In the genomic region with DNA sequence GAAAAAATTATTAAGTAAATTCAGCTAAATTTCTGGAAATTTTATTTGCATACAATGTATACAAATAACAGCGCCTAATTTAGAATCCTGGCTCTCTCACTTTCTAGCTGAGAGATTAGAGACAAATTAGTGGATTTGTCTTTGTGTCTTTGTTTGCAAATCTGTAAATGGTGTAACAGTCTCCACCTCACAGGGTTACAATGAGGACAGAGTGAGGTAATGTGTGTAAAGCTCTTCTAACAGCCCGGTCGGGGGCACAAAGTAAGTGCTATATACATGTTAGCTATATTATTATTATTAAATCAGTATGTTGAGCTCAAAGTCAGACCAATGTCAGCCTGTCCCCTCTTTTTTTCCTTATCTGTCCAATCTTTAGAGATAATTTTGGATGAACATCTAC, we compare ENCODE assay signal across 21 cellular contexts. TPM values are rescaled to one million over a fixed set of nuclear protein-coding genes. Genes with fewer than 3 reads are reported as not detected.
DNase-seq lines count a peak whose midpoint lies in the region; ATAC-seq and TF ChIP-seq lines count a peak whose summit lies in the region.
"Had no signal": no experiment of that assay in that cellular context is flagged by ENCODE, and none has a peak within 500 bp of the region (broad histone marks: within the 10 kb centered on the region; RNA-seq: fewer than 3 reads in every experiment).

No MANE protein-coding gene starts in this region.

- peak overlapping the region; percentile 57 for H3K27ac ChIP-seq in left ventricle myocardium inferior (replicated peaks)
- H3K27ac ChIP-seq in right cardiac atrium (ENCODE audit: low read length), result no peak overlapping the region
- peak overlapping the region; percentile 42 for H3K27ac ChIP-seq in upper lobe of right lung
- H3K27ac ChIP-seq in substantia nigra (ENCODE audit: low read depth, low read length, poor library complexity, severe bottlenecking), result no peak overlapping the region
- no peak overlapping the region for H3K27ac ChIP-seq in testis
- H3K27ac ChIP-seq: parathyroid adenoma had no signal

- TF ChIP-seq POLR2A in testis (IDR thresholded peaks at IDR 0.05), result no peak

- WGBS in right cardiac atrium, result 64% methylated on average over 3 of the region's 3 CpGs
- 67 to 72% methylated on average over 3 of the region's 3 CpGs for WGBS in testis, 2 donors

- no peaks in the 10 kb centered on the region for H3K36me3 ChIP-seq in left ventricle myocardium inferior
- H3K36me3 ChIP-seq in upper lobe of right lung, result no peaks in the 10 kb centered on the region
- no peaks in the 10 kb centered on the region for H3K36me3 ChIP-seq in testis (ENCODE audit: low read depth, missing control alignments)
- H3K36me3 ChIP-seq: MG63 had no signal

- H3K4me3 ChIP-seq in left ventricle myocardium inferior (no peak overlapping the region), right cardiac atrium (ENCODE audit: low read length) (no peak overlapping the region), fibroblast of the aortic adventitia (ENCODE audit: low read depth, low read length) (no peak overlapping the region), upper lobe of right lung (no peak overlapping the region), testis (no peak overlapping the region)
- H3K4me3 ChIP-seq: GM12878, MG63 had no signal

- H3K9me3 ChIP-seq in left ventricle myocardium inferior (replicated peaks) (no peaks in the 10 kb centered on the region), right cardiac atrium (ENCODE audit: control insufficient read depth, low read length) (no peaks in the 10 kb centered on the region), upper lobe of right lung (no peaks in the 10 kb centered on the region), testis (no peaks in the 10 kb centered on the region)
- H3K9me3 ChIP-seq: MG63 had no signal

- ATAC-seq in right cardiac atrium (no peak), upper lobe of right lung (no peak)
- ATAC-seq: GM12878; stimulated activated naive CD8-positive, alpha-beta T cell treated with anti-CD3 and anti-CD28 coated beads, Interleukin-15, amount 100 ng/mL, for 72 hours had no signal

- intact Hi-C loops in left ventricle myocardium inferior (cut with micrococcal nuclease) (no loop called here), right cardiac atrium (cut with DNase I) (no loop called here), upper lobe of right lung (cut with DNase I) (no loop called here), testis (cut with DNase I; ENCODE audit: low total_unique reads) (no loop called here)

- H3K4me1 ChIP-seq in left ventricle myocardium inferior (peaks cover 12% of the 10 kb centered on the region), right cardiac atrium (ENCODE audit: control insufficient read depth, insufficient read depth, low read length) (peaks cover 3% of the 10 kb centered on the region), upper lobe of right lung (peaks cover 5% of the 10 kb centered on the region), testis (no peaks in the 10 kb centered on the region)
- H3K4me1 ChIP-seq: parathyroid adenoma had no signal

- H3K27me3 ChIP-seq in left ventricle myocardium inferior (ENCODE audit: low read depth) (no peaks in the 10 kb centered on the region), right cardiac atrium (ENCODE audit: control insufficient read depth, insufficient read depth) (no peaks in the 10 kb centered on the region), upper lobe of right lung (no peaks in the 10 kb centered on the region), testis (no peaks in the 10 kb centered on the region)
- H3K27me3 ChIP-seq: MG63 had no signal

- TF ChIP-seq CTCF in left ventricle myocardium inferior (IDR thresholded peaks at IDR 0.05; ENCODE audit: borderline replicate concordance) (no peak), fibroblast of the aortic adventitia (IDR thresholded peaks at IDR 0.05; ENCODE audit: insufficient read depth, low read length) (no peak), upper lobe of right lung (IDR thresholded peaks at IDR 0.05) (no peak), testis (IDR thresholded peaks at IDR 0.05) (no peak)

- DNase-seq in left ventricle myocardium inferior (no peak), right cardiac atrium (no peak), NCI-H748 treated with DMSO at 0.1 percent for 48 hours (lab: John Stamatoyannopoulos, UW) (peak; percentile 76), fibroblast of the aortic adventitia (ENCODE audit: low read depth) (peak; percentile 44), upper lobe of right lung (no peak), substantia nigra (lab: John Stamatoyannopoulos, UW) (no peak), testis (no peak), NCI-H2227 (lab: John Stamatoyannopoulos, UW; ENCODE audit: unreplicated experiment) (no peak)
- DNase-seq: activated naive CD4-positive, alpha-beta T cell; cortex of kidney; erythroblast; H9; hippocampal formation; MG63; NCI-H524; stimulated activated naive CD8-positive, alpha-beta T cell treated with anti-CD3 and anti-CD28 coated beads, Interleukin-15, amount 100 ng/mL, for 72 hours had no signal

RNA-seq across cellular contexts. Expression of a gene that starts 5.0 kb away (rescaled TPM):
- total RNA-seq in left ventricle myocardium inferior, result 46.3 TPM
- total RNA-seq in right cardiac atrium, result 10 to 100 TPM; 22.6 to 57.0 (median 37.2) TPM
- 26.3 TPM for polyA plus RNA-seq in right cardiac atrium
- 11.9 and 13.0 TPM in 2 replicates for total RNA-seq in fibroblast of the aortic adventitia (ENCODE audit: low replicate concordance)
- total RNA-seq in upper lobe of right lung, result 99.2 TPM
- 1 to 10 TPM; 8.9 to 10.0 TPM for total RNA-seq in testis
- 14.2 TPM for polyA plus RNA-seq in testis (ENCODE audit: insufficient read depth, low read depth, low replicate concordance)

RNA-seq across cellular contexts. Expression of a gene that starts 28.7 kb away (rescaled TPM):
- total RNA-seq in left ventricle myocardium inferior, result 0.44 TPM
- total RNA-seq in right cardiac atrium, result under 1 TPM in 2 of 4 donors, not detected in 2; 0.60 to 0.70 TPM
- not detected for polyA plus RNA-seq in right cardiac atrium
- total RNA-seq in fibroblast of the aortic adventitia (ENCODE audit: low replicate concordance), result not detected in 2 replicates
- total RNA-seq in upper lobe of right lung, result 1.0 TPM
- total RNA-seq in testis, result 1 to 10 TPM in 1 of 2 donors, not detected in 1; 1.3 TPM
- polyA plus RNA-seq in testis (ENCODE audit: insufficient read depth, low read depth, low replicate concordance), result not detected
- total RNA-seq: G401; H9; RPMI7951; T-helper 2 cell treated with Interferon-gamma antibody and Interleukin-4, amounts not matched to agents 100 ng/mL and 5 ng/mL, for 36 hours had no signal

RNA-seq across cellular contexts. Expression of a gene that starts 35.2 kb away (rescaled TPM):
- 97.0 TPM for total RNA-seq in left ventricle myocardium inferior
- 100 to 1,000 TPM in 1 of 4 donors, 10 to 100 TPM in 3; 65.5 to 130 (median 80.2) TPM for total RNA-seq in right cardiac atrium
- polyA plus RNA-seq in right cardiac atrium, result 78.7 TPM
- 130 and 212 TPM in 2 replicates for total RNA-seq in fibroblast of the aortic adventitia (ENCODE audit: low replicate concordance)
- 325 TPM for total RNA-seq in upper lobe of right lung
- 100 to 1,000 TPM in 1 of 2 donors, 10 to 100 TPM in 1; 94.1 to 111 TPM for total RNA-seq in testis
- 112 TPM for polyA plus RNA-seq in testis (ENCODE audit: insufficient read depth, low read depth, low replicate concordance)

RNA-seq across cellular contexts. Expression of a gene that starts 36.3 kb away (rescaled TPM):
- total RNA-seq in left ventricle myocardium inferior, result 20.1 TPM
- 10 to 100 TPM; 25.5 to 46.8 (median 34.8) TPM for total RNA-seq in right cardiac atrium
- polyA plus RNA-seq in right cardiac atrium, result 24.1 TPM
- total RNA-seq in fibroblast of the aortic adventitia (ENCODE audit: low replicate concordance), result 8.0 and 45.2 TPM in 2 replicates
- total RNA-seq in upper lobe of right lung, result 15.5 TPM
- total RNA-seq in testis, result 1 to 10 TPM; 4.6 to 5.0 TPM
- polyA plus RNA-seq in testis (ENCODE audit: insufficient read depth, low read depth, low replicate concordance), result 16.9 TPM

RNA-seq across cellular contexts. Expression of a gene that starts 57.0 kb away (rescaled TPM):
- total RNA-seq in left ventricle myocardium inferior, result 32.2 TPM
- total RNA-seq in right cardiac atrium, result 10 to 100 TPM; 15.1 to 23.2 (median 22.1) TPM
- polyA plus RNA-seq in right cardiac atrium, result 20.0 TPM
- 9.8 and 15.9 TPM in 2 replicates for total RNA-seq in fibroblast of the aortic adventitia (ENCODE audit: low replicate concordance)
- total RNA-seq in upper lobe of right lung, result 18.5 TPM
- 10 to 100 TPM; 35.7 to 39.7 TPM for total RNA-seq in testis
- 35.4 TPM for polyA plus RNA-seq in testis (ENCODE audit: insufficient read depth, low read depth, low replicate concordance)

Comparison
In these comparisons a context has a peak if more than half of its experiments do, and no peak if none do; other contexts are left out.
1. H3K27ac ChIP-seq: peak in left ventricle myocardium inferior (single experiment) and upper lobe of right lung (single experiment); none in right cardiac atrium (single experiment), substantia nigra (single experiment) and testis (0 of 2).
2. DNase-seq: peak in NCI-H748 treated with DMSO at 0.1 percent for 48 hours (single experiment) and fibroblast of the aortic adventitia (single experiment); none in left ventricle myocardium inferior (single experiment), right cardiac atrium (0 of 3), upper lobe of right lung (single experiment), substantia nigra (0 of 49), testis (single experiment) and NCI-H2227 (single experiment).